ENCODE assay signal across 3 cellular contexts in the genomic region with DNA sequence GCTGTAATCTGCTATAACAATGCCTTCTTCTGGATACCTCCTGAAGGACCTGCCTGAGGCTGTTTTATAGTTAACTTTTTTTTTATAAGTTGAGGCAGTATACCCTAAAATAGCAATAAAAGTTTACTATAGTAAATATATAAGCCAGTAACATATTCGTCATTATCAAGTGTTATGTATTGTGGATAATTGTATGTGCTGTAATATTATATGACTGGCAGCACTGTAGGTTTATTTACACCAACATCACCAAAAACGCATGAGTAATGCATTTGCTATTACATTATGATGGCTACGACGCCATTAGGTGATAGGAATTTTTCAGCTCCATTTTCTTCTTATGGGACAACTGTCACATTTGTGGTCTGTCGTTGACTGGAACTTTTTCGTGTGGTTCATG.
"Had no signal": no experiment of that assay in that cellular context is flagged by ENCODE, and none has a peak within 500 bp of the region (broad histone marks: within the 10 kb centered on the region; RNA-seq: fewer than 3 reads in every experiment).

No MANE protein-coding gene starts in this region.

- H3K4me3 ChIP-seq: GM12878 had no signal

- ATAC-seq: GM12878 had no signal

- DNase-seq: GDM1, GF-D8 had no signal
